ENCODE assay signal across 8 cellular contexts in the genomic region with DNA sequence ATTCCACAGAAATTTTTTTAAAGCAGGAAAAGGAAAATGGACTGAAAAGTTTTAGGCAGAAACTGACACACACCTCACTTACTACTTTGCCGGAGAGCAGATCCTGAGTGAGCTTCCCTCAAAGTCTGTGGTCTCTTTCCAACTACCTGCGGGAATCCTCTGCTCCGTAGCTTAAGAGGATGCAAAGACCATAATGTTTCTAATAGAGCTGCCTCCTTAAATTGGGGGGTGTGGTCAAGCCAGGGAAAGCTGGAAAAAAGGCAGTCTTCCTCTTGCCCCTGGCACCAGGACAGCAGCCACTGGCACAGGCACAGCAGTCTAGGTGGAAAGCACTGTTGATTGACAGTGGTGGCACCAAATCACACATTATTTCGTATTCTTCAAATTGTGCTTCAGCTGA. TPM values are rescaled to one million over a fixed set of nuclear protein-coding genes. Genes with fewer than 3 reads are reported as not detected.
DNase-seq lines count a peak whose midpoint lies in the region; ATAC-seq and TF ChIP-seq lines count a peak whose summit lies in the region.

A gene with protein sequence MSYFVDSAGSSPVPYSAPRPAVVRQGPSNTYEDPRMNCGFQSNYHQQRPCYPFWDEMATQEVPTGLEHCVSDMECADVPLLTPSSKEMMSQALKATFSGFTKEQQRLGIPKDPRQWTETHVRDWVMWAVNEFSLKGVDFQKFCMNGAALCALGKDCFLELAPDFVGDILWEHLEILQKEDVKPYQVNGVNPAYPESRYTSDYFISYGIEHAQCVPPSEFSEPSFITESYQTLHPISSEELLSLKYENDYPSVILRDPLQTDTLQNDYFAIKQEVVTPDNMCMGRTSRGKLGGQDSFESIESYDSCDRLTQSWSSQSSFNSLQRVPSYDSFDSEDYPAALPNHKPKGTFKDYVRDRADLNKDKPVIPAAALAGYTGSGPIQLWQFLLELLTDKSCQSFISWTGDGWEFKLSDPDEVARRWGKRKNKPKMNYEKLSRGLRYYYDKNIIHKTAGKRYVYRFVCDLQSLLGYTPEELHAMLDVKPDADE (minus strand): TSS at position 144 of the 400 bp plus-strand sequence. CDS start 14,428 bp downstream, outside the sequence.

- H2BK20ac ChIP-seq in H9 (ENCODE audit: low read depth, low read length, poor library complexity, severe bottlenecking): no peak within 1 kb of the TSS

- no peak within 1 kb of the TSS for H4K8ac ChIP-seq in H9 (replicated peaks; ENCODE audit: insufficient read length, low read depth, low read length)

- H4K5ac ChIP-seq in H9 (ENCODE audit: insufficient read length, low read depth, low read length): no peak within 1 kb of the TSS

- H3K56ac ChIP-seq in H9 (ENCODE audit: insufficient read length, low read depth, low read length): no peak within 1 kb of the TSS

- H2BK120ac ChIP-seq in H9 (ENCODE audit: low read depth, low read length, poor library complexity, severe bottlenecking): no peak within 1 kb of the TSS

- H3K23me2 ChIP-seq in H9 (ENCODE audit: insufficient read length, low read depth, low read length, poor library complexity, severe bottlenecking): peaks cover 9% of the 10 kb centered on the region

- no peaks in the 10 kb centered on the region for H4K20me1 ChIP-seq in H9 (ENCODE audit: control insufficient read depth, insufficient read depth, insufficient read length)

- H3K4me1 ChIP-seq in H9 (ENCODE audit: insufficient read depth, low read length): peaks cover 13% of the 10 kb centered on the region; the same call in 1 of the 2 replicates
- H3K4me1 ChIP-seq in SJSA1 (replicated peaks): peaks cover 8% of the 10 kb centered on the region

- no peaks in the 10 kb centered on the region for H3K79me1 ChIP-seq in H9 (ENCODE audit: insufficient read depth, low read depth, low read length, poor library complexity, severe bottlenecking)

- H3K27me3 Mint-ChIP-seq in H9 (ENCODE audit: low read depth): peaks cover 7% of the 10 kb centered on the region

- no peak for ATAC-seq in GM21515 (IDR thresholded peaks at IDR 0.05; ENCODE audit: unreplicated experiment)
- ATAC-seq in GM18520 (IDR thresholded peaks at IDR 0.05; ENCODE audit: unreplicated experiment): no peak

- H3T11ph ChIP-seq in H9 (ENCODE audit: low read length): no peak within 1 kb of the TSS

- H3K4me3 Mint-ChIP-seq in H9: peak within 1 kb of the TSS; percentile 79 to 91

- peaks cover 0 to 4% of the 10 kb centered on the region in 2 experiments; a peak in 2 of 5 replicates for H3K9me3 Mint-ChIP-seq in H9

- peaks cover 0 to 5% (median 2%) of the 10 kb centered on the region in 3 experiments; a peak in 5 of 7 replicates for H3K36me3 Mint-ChIP-seq in H9 (ENCODE audit: insufficient read depth in 1 of 3, low read depth in 3 of 3)

- no peak within 1 kb of the TSS for H3K23ac ChIP-seq in H9 (ENCODE audit: insufficient read length, low read depth, low read length)

- H4K91ac ChIP-seq in H9 (ENCODE audit: insufficient read length, low read depth, low read length): no peak within 1 kb of the TSS

- DNase-seq in H9 (peak; percentile 59), SJSA1 (ENCODE audit: low read depth in 1 of 2, low spot score in 2 of 2) (no peak), cardiac septum (ENCODE audit: low spot score) (no peak), posterior vena cava (ENCODE audit: low spot score) (no peak), medulla oblongata (ENCODE audit: extremely low spot score) (no peak)
- DNase-seq in NK-92 treated with Interleukin-12 subunit alpha and Interleukin-12 subunit beta, amount 100 ng/mL, for 24 hours (lab: John Stamatoyannopoulos, UW): no peak

- H2BK12ac ChIP-seq in H9 (ENCODE audit: insufficient read length, low read depth, low read length): no peak within 1 kb of the TSS

- H3K4me1 Mint-ChIP-seq in H9: peaks cover 62 to 66% of the 10 kb centered on the region in 2 experiments

- H3K79me2 ChIP-seq in H9 (ENCODE audit: insufficient read depth, low read length): peaks cover 2% of the 10 kb centered on the region; the same call in 1 of the 2 replicates

- H3K4me2 ChIP-seq in H9 (ENCODE audit: insufficient read depth, insufficient read length, low read length): peak within 1 kb of the TSS; percentile 80

- peak within 1 kb of the TSS in 2 of 3 experiments; percentile 33 to 85; a peak in 3 of 7 replicates for H3K27ac Mint-ChIP-seq in H9

- H3K4ac ChIP-seq in H9 (ENCODE audit: low read depth, low read length): no peak within 1 kb of the TSS

- no peak within 1 kb of the TSS for H3K27ac ChIP-seq in H9 (ENCODE audit: insufficient read length, low read depth, low read length)
- no peak within 1 kb of the TSS for H3K27ac ChIP-seq in SJSA1

- H3K18ac ChIP-seq in H9 (ENCODE audit: insufficient read length, low read depth, low read length): no peak within 1 kb of the TSS

- H2AK5ac ChIP-seq in H9 (ENCODE audit: insufficient read length, low read length): no peak within 1 kb of the TSS

- H2BK5ac ChIP-seq in H9 (ENCODE audit: insufficient read length, low read length): no peak within 1 kb of the TSS

- H3K9ac ChIP-seq in H9 (ENCODE audit: extremely low read depth, insufficient read length, low read length): peak within 1 kb of the TSS; percentile 16

- H3K4me3 ChIP-seq in SJSA1: no peak within 1 kb of the TSS

- H2BK15ac ChIP-seq in H9 (ENCODE audit: low read depth, low read length): no peak within 1 kb of the TSS

- no peak for TF ChIP-seq CTCF in H9 (conservative IDR thresholded peaks at IDR 0.05)

- no peaks in the 10 kb centered on the region for H3K27me3 ChIP-seq in H9 (ENCODE audit: insufficient read depth, low read length)
- no peaks in the 10 kb centered on the region for H3K27me3 ChIP-seq in SJSA1 (replicated peaks)

- no CpG with 5 or more reads among the region's 4 CpGs for WGBS in H9 (ENCODE audit: extremely low coverage, insufficient read length, low lambda C conversion rate)

- H3K36me3 ChIP-seq in SJSA1: no peaks in the 10 kb centered on the region

- intact Hi-C loops in cardiac septum (cut with DNase I): no loop called here
- intact Hi-C loops in posterior vena cava (cut with DNase I): no loop called here

- no peak within 1 kb of the TSS for H2AFZ ChIP-seq in H9 (ENCODE audit: low read length)

- H3K9me3 ChIP-seq in H9 (ENCODE audit: control insufficient read depth, low read depth, low read length) (no peaks in the 10 kb centered on the region), SJSA1 (replicated peaks) (no peaks in the 10 kb centered on the region)

- H3K14ac ChIP-seq in H9 (ENCODE audit: insufficient read depth, low read length): no peak within 1 kb of the TSS

RNA-seq across cellular contexts. Expression of the gene that starts here (rescaled TPM):
- total RNA-seq in H9 (2021): 29.0 and 29.9 TPM in 2 replicates
- total RNA-seq in SJSA1 (2014; rRNA removed; shearing (Covaris generic)): 29.6 and 53.8 TPM in 2 replicates
- total RNA-seq in cardiac septum: 54.2 TPM
- 10 to 100 TPM; 61.0 to 62.5 TPM for total RNA-seq in posterior vena cava
